Comparison of ENCODE assay signal across 22 cellular contexts in the genomic region with DNA sequence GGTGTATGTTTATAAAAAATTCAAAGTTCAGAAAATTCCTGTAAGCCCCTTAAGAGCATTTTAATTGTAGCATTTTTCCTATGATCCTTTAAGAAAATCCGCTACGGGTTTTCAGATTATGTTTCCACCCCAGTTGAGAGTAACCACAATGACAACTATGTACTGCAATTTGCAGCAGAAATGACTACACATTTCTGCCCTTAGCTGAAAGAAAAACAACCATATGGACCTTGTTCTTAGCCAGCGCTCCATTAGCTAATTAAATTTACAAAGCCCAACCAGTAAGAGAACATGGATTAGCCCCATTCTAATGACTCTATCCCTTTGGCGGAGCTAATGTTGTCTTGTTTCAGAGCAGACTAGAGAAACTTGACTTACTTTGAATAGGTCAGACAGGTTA.
DNase-seq lines count a peak whose midpoint lies in the region; FAIRE-seq and TF ChIP-seq lines count a peak whose summit lies in the region.
"Had no signal": no experiment of that assay in that cellular context is flagged by ENCODE, and none has a peak within 500 bp of the region (broad histone marks: within the 10 kb centered on the region; RNA-seq: fewer than 3 reads in every experiment).

No MANE protein-coding gene starts in this region.

- H3K4me3 ChIP-seq in mesenchymal stem cell (ENCODE audit: insufficient read depth in 1 of 2, low read depth in 1 of 2, low read length in 2 of 2), result no peak overlapping the region
- H3K4me3 ChIP-seq: gastroesophageal sphincter, Peyer's patch had no signal

- no peak overlapping the region for H2BK12ac ChIP-seq in mesenchymal stem cell (ENCODE audit: low read length in 2 of 2)

- H3K27ac Mint-ChIP-seq in nephron progenitor cell, result no peak overlapping the region
- H3K27ac Mint-ChIP-seq: immature natural killer cell; naive thymus-derived CD8-positive, alpha-beta T cell; stimulated activated naive CD8-positive, alpha-beta T cell treated with anti-CD3 and anti-CD28 coated beads, Interleukin-15, amount 100 ng/mL, for 72 hours had no signal

- H3K23ac ChIP-seq in mesenchymal stem cell (ENCODE audit: low read length in 2 of 2), result no peak overlapping the region

- no peaks in the 10 kb centered on the region for H3K9me3 Mint-ChIP-seq in nephron progenitor cell
- H3K9me3 Mint-ChIP-seq: naive thymus-derived CD8-positive, alpha-beta T cell had no signal

- DNase-seq in D341Med (ENCODE audit: low spot score) (peak; percentile 49), NCI-H1694 (lab: John Stamatoyannopoulos, UW) (peak; percentile 91), astrocyte of the hippocampus (ENCODE audit: low read depth, low spot score) (peak; percentile 75), mesenchymal stem cell (peak; percentile 31), GM12891 (ENCODE audit: insufficient read length, low spot score) (no peak), kidney glomerular epithelial cell (lab: John Stamatoyannopoulos, UW) (no peak), nephron progenitor cell (no peak), germinal center (ENCODE audit: low spot score) (no peak)
- DNase-seq: activated naive CD4-positive, alpha-beta T cell treated with anti-CD3 and anti-CD28 coated beads, Interleukin-2, amount 50 U/mL, for 16 hours; activated T-cell treated with anti-CD3 and anti-CD28 coated beads, Interleukin-2, amount 50 U/mL, for 1 hour; central memory CD4-positive, alpha-beta T cell; COR-L47; GF-D8; immature natural killer cell; naive thymus-derived CD8-positive, alpha-beta T cell; NCI-H187; NCI-H526 treated with DMSO at 0.1 percent for 48 hours; Peyer's patch; stimulated activated naive CD8-positive, alpha-beta T cell treated with anti-CD3 and anti-CD28 coated beads, Interleukin-15, amount 100 ng/mL, for 72 hours had no signal

- H3K14ac ChIP-seq in mesenchymal stem cell (ENCODE audit: low read length in 2 of 2), result no peak overlapping the region

- H3K4ac ChIP-seq in mesenchymal stem cell (ENCODE audit: low read depth in 1 of 2, low read length in 2 of 2), result no peak overlapping the region

- peaks cover 11% of the 10 kb centered on the region for H3K4me1 Mint-ChIP-seq in nephron progenitor cell
- H3K4me1 Mint-ChIP-seq: immature natural killer cell; naive thymus-derived CD8-positive, alpha-beta T cell had no signal

- no peak overlapping the region for H3K9ac ChIP-seq in mesenchymal stem cell (ENCODE audit: low read length)

- no peak overlapping the region for H3K18ac ChIP-seq in mesenchymal stem cell (ENCODE audit: low read depth in 1 of 2, low read length in 2 of 2)

- no peak overlapping the region for H4K91ac ChIP-seq in mesenchymal stem cell (ENCODE audit: low read length)

- H3K36me3 ChIP-seq in mesenchymal stem cell (ENCODE audit: control insufficient read depth in 1 of 2, insufficient read depth in 2 of 2, low read depth in 1 of 2, low read length in 2 of 2), result no peaks in the 10 kb centered on the region
- H3K36me3 ChIP-seq: gastroesophageal sphincter, Peyer's patch had no signal

- no peak overlapping the region for H2BK120ac ChIP-seq in mesenchymal stem cell (ENCODE audit: low read depth, low read length)

- H3K79me1 ChIP-seq in mesenchymal stem cell (replicated peaks; ENCODE audit: low read length, poor library complexity, severe bottlenecking), result no peaks in the 10 kb centered on the region

- H2BK15ac ChIP-seq in mesenchymal stem cell (ENCODE audit: low read depth, poor library complexity, severe bottlenecking), result no peak overlapping the region

- H3K27ac ChIP-seq in mesenchymal stem cell (ENCODE audit: low read length, poor library complexity, severe bottlenecking), result peak overlapping the region; percentile 46
- H3K27ac ChIP-seq: Peyer's patch had no signal

- FAIRE-seq in GM12891 (lab: Jason Lieb, UNC), result no peak
- FAIRE-seq: endometrium, H54 had no signal

- H3K27me3 ChIP-seq in mesenchymal stem cell (ENCODE audit: control insufficient read depth in 1 of 2, insufficient read depth in 1 of 2, low read length in 2 of 2), result no peaks in the 10 kb centered on the region
- H3K27me3 ChIP-seq: gastroesophageal sphincter, Peyer's patch had no signal

- peaks cover 1% of the 10 kb centered on the region for H3K4me1 ChIP-seq in mesenchymal stem cell (ENCODE audit: control insufficient read depth, insufficient read depth, low read depth, low read length)
- H3K4me1 ChIP-seq: Peyer's patch had no signal

- H3K9me3 ChIP-seq in mesenchymal stem cell (ENCODE audit: control insufficient read depth, low read length), result no peaks in the 10 kb centered on the region
- H3K9me3 ChIP-seq: gastroesophageal sphincter, Peyer's patch had no signal

- H3K27me3 Mint-ChIP-seq in nephron progenitor cell (ENCODE audit: low read depth, poor library complexity), result no peaks in the 10 kb centered on the region
- H3K27me3 Mint-ChIP-seq: naive thymus-derived CD8-positive, alpha-beta T cell; stimulated activated naive CD8-positive, alpha-beta T cell treated with anti-CD3 and anti-CD28 coated beads, Interleukin-15, amount 100 ng/mL, for 72 hours had no signal

- no peak overlapping the region for H2AK5ac ChIP-seq in mesenchymal stem cell (ENCODE audit: low read length, severe bottlenecking)

- no peak overlapping the region for H4K8ac ChIP-seq in mesenchymal stem cell (ENCODE audit: low read length)

- no peak overlapping the region for H3K4me2 ChIP-seq in mesenchymal stem cell (ENCODE audit: low read length, poor library complexity, severe bottlenecking)

- no peak for TF ChIP-seq CTCF in nephron progenitor cell (IDR thresholded peaks at IDR 0.05)

- TF ChIP-seq POLR2A in GM12891 (IDR thresholded peaks at IDR 0.05; ENCODE audit: low read depth, low read length), result no peak

- WGBS in mesenchymal stem cell, result 97% methylated on average over 4 of the region's 4 CpGs

- H3K4me3 Mint-ChIP-seq in nephron progenitor cell, result no peak overlapping the region
- H3K4me3 Mint-ChIP-seq: immature natural killer cell; naive thymus-derived CD8-positive, alpha-beta T cell; stimulated activated naive CD8-positive, alpha-beta T cell treated with anti-CD3 and anti-CD28 coated beads, Interleukin-15, amount 100 ng/mL, for 72 hours had no signal

- no peak overlapping the region for H2AFZ ChIP-seq in mesenchymal stem cell (ENCODE audit: low read depth, low read length)

- H2BK5ac ChIP-seq in mesenchymal stem cell (ENCODE audit: low read depth, low read length, poor library complexity, severe bottlenecking), result no peak overlapping the region

- no peaks in the 10 kb centered on the region for H3K36me3 Mint-ChIP-seq in nephron progenitor cell (ENCODE audit: low read depth)
- H3K36me3 Mint-ChIP-seq: immature natural killer cell; naive thymus-derived CD8-positive, alpha-beta T cell had no signal

TF ChIP-seq in GM12891, 5 proteins besides CTCF, POLR2A, EP300 and RAD21:
- TF ChIP-seq POLR2AphosphoS5 (IDR thresholded peaks at IDR 0.05; ENCODE audit: low read depth, low read length) (no peak), POU2F2 (IDR thresholded peaks at IDR 0.05; ENCODE audit: low read depth, low read length) (no peak), SPI1 (IDR thresholded peaks at IDR 0.05; ENCODE audit: low read depth, low read length) (no peak), TAF1 (IDR thresholded peaks at IDR 0.05; ENCODE audit: low read depth, low read length) (no peak), PAX5 (IDR thresholded peaks at IDR 0.05; ENCODE audit: insufficient read depth, low read length, severe bottlenecking) (no peak)

Comparison
In these comparisons a context has a peak if more than half of its experiments do, and no peak if none do; other contexts are left out.
1. DNase-seq: peak in D341Med (single experiment), NCI-H1694 (single experiment), astrocyte of the hippocampus (single experiment) and mesenchymal stem cell (single experiment); none in GM12891 (single experiment), kidney glomerular epithelial cell (single experiment), nephron progenitor cell (single experiment) and germinal center (single experiment).